14 cellular contexts compared by ENCODE assay signal in the genomic region with DNA sequence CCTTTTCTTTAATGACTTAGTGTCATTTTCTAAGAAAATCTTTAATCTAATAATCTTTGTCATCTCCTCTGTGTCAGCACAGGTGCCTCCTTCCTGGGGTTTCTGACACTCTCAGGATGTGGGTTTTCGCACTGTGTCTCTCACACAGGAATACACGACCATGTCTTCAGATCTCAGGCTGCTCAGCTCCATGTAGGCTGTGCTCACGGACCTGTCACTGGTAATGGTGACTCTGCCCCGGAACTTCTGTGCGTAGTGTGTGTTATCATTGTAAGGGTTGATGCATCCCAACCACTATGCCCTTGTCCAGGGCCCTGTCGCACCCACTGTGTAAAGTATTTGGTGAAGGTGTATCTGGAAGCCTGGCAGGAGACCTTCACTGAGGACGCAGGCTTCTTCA.
DNase-seq lines count a peak whose midpoint lies in the region; FAIRE-seq and TF ChIP-seq lines count a peak whose summit lies in the region.
"Had no signal": no experiment of that assay in that cellular context is flagged by ENCODE, and none has a peak within 500 bp of the region (broad histone marks: within the 10 kb centered on the region; RNA-seq: fewer than 3 reads in every experiment).

No MANE protein-coding gene starts in this region.

- no peak overlapping the region for H3K4me3 ChIP-seq in small intestine (ENCODE audit: low read depth in 1 of 2, low read length in 2 of 2)
- H3K4me3 ChIP-seq in transverse colon, result no peak overlapping the region

- TF ChIP-seq POLR2A in transverse colon (IDR thresholded peaks at IDR 0.05), result no peak

- in situ Hi-C loops in transverse colon (cut with MboI; ENCODE audit: low pct_ligation_motif_present in 1 of 4, low pct_unique_long_range_greater_than_20kb in 1 of 4, low sequenced_read_pairs in 3 of 4), result no loop called here

- no peak for TF ChIP-seq EP300 in transverse colon (IDR thresholded peaks at IDR 0.05; ENCODE audit: low read depth)

- no peak for TF ChIP-seq CTCF in transverse colon (IDR thresholded peaks at IDR 0.05)

- WGBS in small intestine, 3 donors, result 41 to 49% (median 42%) methylated on average over 7 of the region's 7 CpGs
- WGBS in transverse colon (ENCODE audit: low coverage in 1 of 2), 2 donors, result 46 to 61% methylated on average over 5 to 7 of the region's 7 CpGs

- H3K27ac ChIP-seq in small intestine (ENCODE audit: low read depth in 1 of 2, low read length in 1 of 2), result peak overlapping the region; percentile 71 to 83
- no peak overlapping the region for H3K27ac ChIP-seq in transverse colon

- intact Hi-C loops in transverse colon (cut with DNase I; ENCODE audit: low total_unique reads), result no loop called here

- H3K4me1 ChIP-seq in small intestine (ENCODE audit: control insufficient read depth in 2 of 2, insufficient read depth in 1 of 2, low read depth in 1 of 2, low read length in 1 of 2) (no peaks in the 10 kb centered on the region), transverse colon (no peaks in the 10 kb centered on the region)

- no peaks in the 10 kb centered on the region for H3K36me3 ChIP-seq in small intestine (ENCODE audit: control insufficient read depth in 2 of 2, insufficient read depth in 2 of 2, low read length in 2 of 2)
- H3K36me3 ChIP-seq in transverse colon, result no peaks in the 10 kb centered on the region

- no peaks in the 10 kb centered on the region for H3K9me3 ChIP-seq in small intestine (ENCODE audit: control insufficient read depth, low read depth)
- no peaks in the 10 kb centered on the region for H3K9me3 ChIP-seq in transverse colon

- no peak for FAIRE-seq in small intestine (lab: Jason Lieb, UNC)
- FAIRE-seq: GM12892 had no signal

- DNase-seq in activated CD8-positive, alpha-beta memory T cell treated with anti-CD3 and anti-CD28 coated beads for 24 hours, result peak; percentile 72
- DNase-seq in activated CD8-positive, alpha-beta memory T cell treated with anti-CD3 and anti-CD28 coated beads, Interleukin-2, amount 50 U/mL, for 48 hours, result no peak
- DNase-seq in activated T-helper 1 cell treated with anti-CD3 and anti-CD28 coated beads, Interleukin-2, amount 50 U/mL, for 16 hours (ENCODE audit: low read depth in 1 of 2, low spot score in 1 of 2), result peak; percentile 27 to 39
- peak; percentile 65 for DNase-seq in small intestine
- peak; percentile 19 for DNase-seq in transverse colon
- no peak for DNase-seq in H4 (ENCODE audit: low spot score)
- no peak for DNase-seq in DMS114 treated with DMSO at 0.1 percent for 48 hours (lab: John Stamatoyannopoulos, UW; ENCODE audit: unreplicated experiment)
- DNase-seq in nucleus accumbens (lab: John Stamatoyannopoulos, UW), result no peak
- DNase-seq: activated B cell treated with CpG ODN at 0.5 μM for 24 hours, caudate nucleus, DMS153, NCI-H2081 treated with DMSO at 0.1 percent for 48 hours, right cardiac atrium had no signal

- H3K27me3 ChIP-seq in small intestine (ENCODE audit: control insufficient read depth in 2 of 2, insufficient read depth in 2 of 2, low read length in 2 of 2) (no peaks in the 10 kb centered on the region), transverse colon (no peaks in the 10 kb centered on the region)

Comparison
In these comparisons a context has a peak if more than half of its experiments do, and no peak if none do; other contexts are left out.
1. DNase-seq: peak in activated CD8-positive, alpha-beta memory T cell treated with anti-CD3 and anti-CD28 coated beads for 24 hours (single experiment), activated T-helper 1 cell treated with anti-CD3 and anti-CD28 coated beads, Interleukin-2, amount 50 U/mL, for 16 hours (2 of 2), small intestine (single experiment) and transverse colon (single experiment); none in activated CD8-positive, alpha-beta memory T cell treated with anti-CD3 and anti-CD28 coated beads, Interleukin-2, amount 50 U/mL, for 48 hours (single experiment), H4 (single experiment), DMS114 treated with DMSO at 0.1 percent for 48 hours (single experiment) and nucleus accumbens (0 of 56).
2. H3K27ac ChIP-seq: peak in small intestine (2 of 2); none in transverse colon (0 of 4).